In genomic region chr14:90368946-90369721, GRCh38 we compare ENCODE assay signal across 12 cellular contexts. TPM values are rescaled to one million over a fixed set of nuclear protein-coding genes. Genes with fewer than 3 reads are reported as not detected.
DNase-seq lines count a peak whose midpoint lies in the region; ATAC-seq and TF ChIP-seq lines count a peak whose summit lies in the region.
"Had no signal": no experiment of that assay in that cellular context is flagged by ENCODE, and none has a peak within 500 bp of the region (broad histone marks: within the 10 kb centered on the region; RNA-seq: fewer than 3 reads in every experiment).

No MANE protein-coding gene starts in this region.

- peaks cover 11% of the 10 kb centered on the region for H3K4me1 Mint-ChIP-seq in HFFc6 (ENCODE audit: low read depth)
- no peaks in the 10 kb centered on the region for H3K4me1 Mint-ChIP-seq in activated CD8-positive, alpha-beta T cell treated with anti-CD3 and anti-CD28 coated beads for 36 hours (ENCODE audit: low read depth)
- H3K4me1 Mint-ChIP-seq: activated CD4-positive, alpha-beta memory T cell treated with anti-CD3 and anti-CD28 coated beads, Interleukin-2, amount 10 ng/mL, durations not matched to agents 7 days and 5 days had no signal

- no peaks in the 10 kb centered on the region for H3K9me3 Mint-ChIP-seq in HFFc6
- no peaks in the 10 kb centered on the region for H3K9me3 Mint-ChIP-seq in activated CD8-positive, alpha-beta T cell treated with anti-CD3 and anti-CD28 coated beads for 36 hours
- H3K9me3 Mint-ChIP-seq: activated CD4-positive, alpha-beta memory T cell treated with anti-CD3 and anti-CD28 coated beads, Interleukin-2, amount 10 ng/mL, durations not matched to agents 7 days and 5 days had no signal

- H3K27me3 Mint-ChIP-seq in HFFc6 (ENCODE audit: insufficient read depth): peaks cover 1% of the 10 kb centered on the region; the same call in 1 of the 2 replicates
- H3K27me3 Mint-ChIP-seq in activated CD8-positive, alpha-beta T cell treated with anti-CD3 and anti-CD28 coated beads for 36 hours: no peaks in the 10 kb centered on the region

- no peak for TF ChIP-seq EP300 in upper lobe of left lung (IDR thresholded peaks at IDR 0.05)

- CTCF ChIA-PET in activated CD8-positive, alpha-beta T cell treated with anti-CD3 and anti-CD28 coated beads for 36 hours (lab: Charles Lee): interaction anchor here (0.8 to 2.5 kb wide), 8 partner anchors 11 to 389 kb away, joined by 3 to 19 read pairs (median 3); no protein-coding TSS in a partner anchor

- H3K36me3 Mint-ChIP-seq in HFFc6 (ENCODE audit: low read depth): no peaks in the 10 kb centered on the region
- H3K36me3 Mint-ChIP-seq in activated CD8-positive, alpha-beta T cell treated with anti-CD3 and anti-CD28 coated beads for 36 hours (ENCODE audit: low read depth): no peaks in the 10 kb centered on the region

- TF ChIP-seq CTCF in BE2C (IDR thresholded peaks at IDR 0.05; ENCODE audit: low read depth, low read length) (no peak; the same call in none of the 2 replicates), HFFc6 (IDR thresholded peaks at IDR 0.05) (no peak), upper lobe of left lung (IDR thresholded peaks at IDR 0.05) (peak in 1 of 6 experiments; percentile 8)
- TF ChIP-seq CTCF in activated CD8-positive, alpha-beta T cell treated with anti-CD3 and anti-CD28 coated beads for 36 hours (IDR thresholded peaks at IDR 0.05): no peak

- H3K36me3 ChIP-seq in BE2C (no peaks in the 10 kb centered on the region), aorta (ENCODE audit: control insufficient read depth in 1 of 2, insufficient read depth in 2 of 2, low read length in 1 of 2) (no peaks in the 10 kb centered on the region), upper lobe of left lung (no peaks in the 10 kb centered on the region)
- H3K36me3 ChIP-seq: suprapubic skin had no signal

- H3K4me3 ChIP-seq in BE2C (ENCODE audit: low read depth, low read length) (no peak overlapping the region), aorta (ENCODE audit: low read length in 2 of 2) (no peak overlapping the region), upper lobe of left lung (no peak overlapping the region)
- H3K4me3 ChIP-seq: suprapubic skin had no signal

- ATAC-seq in activated CD8-positive, alpha-beta T cell treated with anti-CD3 and anti-CD28 coated beads for 36 hours: peak; percentile 53
- peak; percentile 97 for ATAC-seq in left colon
- no peak for ATAC-seq in aorta (ENCODE audit: low FRiP score)
- ATAC-seq in HG02798 (IDR thresholded peaks at IDR 0.05; ENCODE audit: poor library complexity, unreplicated experiment): no peak
- no peak for ATAC-seq in upper lobe of left lung (ENCODE audit: low FRiP score in 2 of 2)

- no peak for TF ChIP-seq POLR2A in upper lobe of left lung (IDR thresholded peaks at IDR 0.05)

- no peaks in the 10 kb centered on the region for H3K9me3 ChIP-seq in BE2C
- no peaks in the 10 kb centered on the region for H3K9me3 ChIP-seq in aorta (ENCODE audit: control insufficient read depth, low read length)
- H3K9me3 ChIP-seq in upper lobe of left lung: no peaks in the 10 kb centered on the region
- H3K9me3 ChIP-seq: suprapubic skin had no signal

- H3K4me3 Mint-ChIP-seq in HFFc6: no peak overlapping the region
- H3K4me3 Mint-ChIP-seq in activated CD8-positive, alpha-beta T cell treated with anti-CD3 and anti-CD28 coated beads for 36 hours: no peak overlapping the region
- H3K4me3 Mint-ChIP-seq: activated CD4-positive, alpha-beta memory T cell treated with anti-CD3 and anti-CD28 coated beads, Interleukin-2, amount 10 ng/mL, durations not matched to agents 7 days and 5 days had no signal

- H3K27ac Mint-ChIP-seq in HFFc6: no peak overlapping the region
- H3K27ac Mint-ChIP-seq in activated CD8-positive, alpha-beta T cell treated with anti-CD3 and anti-CD28 coated beads for 36 hours: no peak overlapping the region
- H3K27ac Mint-ChIP-seq: activated CD4-positive, alpha-beta memory T cell treated with anti-CD3 and anti-CD28 coated beads, Interleukin-2, amount 10 ng/mL, durations not matched to agents 7 days and 5 days had no signal

- H3K27ac ChIP-seq in aorta (ENCODE audit: low read depth in 1 of 2, low read length in 2 of 2) (no peak overlapping the region), upper lobe of left lung (no peak overlapping the region)
- H3K27ac ChIP-seq: HL-60, suprapubic skin had no signal

- peaks cover 2% of the 10 kb centered on the region; the same call in 1 of the 2 replicates for H3K4me1 ChIP-seq in BE2C
- no peaks in the 10 kb centered on the region for H3K4me1 ChIP-seq in aorta (ENCODE audit: control insufficient read depth in 1 of 2, insufficient read depth in 2 of 2, low read length in 2 of 2)
- H3K4me1 ChIP-seq in upper lobe of left lung: no peaks in the 10 kb centered on the region
- H3K4me1 ChIP-seq: suprapubic skin had no signal

- DNase-seq in BE2C: peak; percentile 20
- peak; percentile 51 for DNase-seq in HFFc6
- no peak for DNase-seq in activated CD8-positive, alpha-beta T cell treated with anti-CD3 and anti-CD28 coated beads for 36 hours
- DNase-seq in left colon: peak in 1 of 2 donors; percentile 37
- no peak for DNase-seq in aorta
- DNase-seq in NCI-H1436 (lab: John Stamatoyannopoulos, UW): no peak
- no peak for DNase-seq in upper lobe of left lung
- DNase-seq: activated CD4-positive, alpha-beta memory T cell treated with anti-CD3 and anti-CD28 coated beads, Interleukin-2, amount 10 ng/mL, durations not matched to agents 7 days and 5 days; stimulated activated CD4-positive, alpha-beta T cell treated with anti-CD3 and anti-CD28 coated beads, Interleukin-12 subunit alpha, Interleukin-12 subunit beta, amount 100 ng/mL, for 4 hours had no signal

- intact Hi-C loops in activated CD8-positive, alpha-beta T cell treated with anti-CD3 and anti-CD28 coated beads for 36 hours (cut with micrococcal nuclease): no loop called here
- intact Hi-C loops in left colon (cut with DNase I, micrococcal nuclease) (no loop called here), aorta (cut with DNase I) (no loop called here)

- no peaks in the 10 kb centered on the region for H3K27me3 ChIP-seq in BE2C
- H3K27me3 ChIP-seq in aorta (ENCODE audit: control insufficient read depth in 1 of 2, insufficient read depth in 2 of 2, low read length in 1 of 2): no peaks in the 10 kb centered on the region
- H3K27me3 ChIP-seq in upper lobe of left lung: no peaks in the 10 kb centered on the region
- H3K27me3 ChIP-seq: suprapubic skin had no signal

- WGBS in aorta, 2 donors: 33 to 42% methylated on average over 1 of the region's 1 CpG
- 69 to 75% methylated on average over 1 of the region's 1 CpG for WGBS in upper lobe of left lung, 2 donors

- POLR2A ChIA-PET in activated CD8-positive, alpha-beta T cell treated with anti-CD3 and anti-CD28 coated beads for 36 hours (lab: Charles Lee): interaction anchor here (0.6 to 2.0 kb wide), 4 partner anchors 15 to 28 kb away, joined by 3 to 6 read pairs (median 3); no protein-coding TSS in a partner anchor

RNA-seq across cellular contexts. Expression of gene CALM1, which starts 27.7 kb away (rescaled TPM):
- 274 TPM for polyA plus RNA-seq in BE2C (2012; ENCODE audit: insufficient read depth, insufficient read length, low read depth)
- 100 to 1,000 TPM; 333 to 429 (median 403) TPM for total RNA-seq in HFFc6 (2021; fragmentation: NEBNext Ultra II Directional; extraction: Animal tissue kit (Norgen Biotek cat#: 25700))
- 100 to 1,000 TPM; 365 to 373 TPM for total RNA-seq in activated CD8-positive, alpha-beta T cell treated with anti-CD3 and anti-CD28 coated beads for 36 hours
- total RNA-seq in left colon (100 to 1,000 TPM; 756 to 776 TPM), aorta (100 to 1,000 TPM; 438 to 595 TPM), upper lobe of left lung (100 to 1,000 TPM; 186 to 586 (median 415) TPM)
- polyA plus RNA-seq in aorta: 100 to 1,000 TPM; 279 to 494 TPM

RNA-seq across cellular contexts. Expression of gene NRDE2, which starts 37.4 kb away (rescaled TPM):
- 7.2 TPM for polyA plus RNA-seq in BE2C (2012; ENCODE audit: insufficient read depth, insufficient read length, low read depth)
- 10 to 100 TPM in 3 of 6 experiments, 1 to 10 TPM in 3; 7.9 to 12.1 (median 9.8) TPM for total RNA-seq in HFFc6 (2021; fragmentation: NEBNext Ultra II Directional; extraction: Animal tissue kit (Norgen Biotek cat#: 25700))
- total RNA-seq in activated CD8-positive, alpha-beta T cell treated with anti-CD3 and anti-CD28 coated beads for 36 hours: 10 to 100 TPM; 19.2 to 21.0 TPM
- total RNA-seq in left colon: 10 to 100 TPM; 19.4 to 25.1 TPM
- total RNA-seq in aorta: 10 to 100 TPM; 20.4 to 28.5 TPM
- polyA plus RNA-seq in aorta: 10 to 100 TPM in 1 of 2 donors, 1 to 10 TPM in 1; 3.4 to 16.1 TPM
- total RNA-seq in upper lobe of left lung: 10 to 100 TPM; 12.0 to 51.3 (median 20.3) TPM

Comparison
In these comparisons a context has a peak if more than half of its experiments do, and no peak if none do; other contexts are left out.
1. DNase-seq: peak in BE2C (single experiment) and HFFc6 (single experiment); none in activated CD8-positive, alpha-beta T cell treated with anti-CD3 and anti-CD28 coated beads for 36 hours (single experiment), aorta (0 of 2), NCI-H1436 (single experiment) and upper lobe of left lung (0 of 2).
2. ATAC-seq: peak in activated CD8-positive, alpha-beta T cell treated with anti-CD3 and anti-CD28 coated beads for 36 hours (single experiment) and left colon (single experiment); none in aorta (single experiment), HG02798 (single experiment) and upper lobe of left lung (0 of 2).